In the genomic region with DNA sequence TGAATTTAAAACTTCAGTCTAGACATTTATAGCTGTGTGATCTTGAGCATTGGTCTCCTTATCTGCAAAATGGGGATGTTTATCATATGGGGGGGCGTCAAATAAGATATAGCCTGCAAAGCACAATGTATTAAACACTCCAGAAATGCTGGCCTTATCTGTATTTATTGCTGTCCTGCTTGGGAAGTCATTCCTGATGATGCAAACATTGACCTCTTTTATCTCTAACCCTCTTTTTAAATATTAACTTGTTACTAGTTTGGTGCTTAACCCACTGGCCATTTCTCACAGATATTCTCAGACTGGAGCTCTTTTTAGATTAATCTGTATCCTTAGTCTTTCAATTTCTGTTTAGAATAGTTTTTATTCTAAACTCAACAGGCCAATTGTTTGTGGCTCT, we compare ENCODE assay signal across 25 cellular contexts.
"Had no signal": no experiment of that assay in that cellular context is flagged by ENCODE, and none has a peak within 500 bp of the region (broad histone marks: within the 10 kb centered on the region; RNA-seq: fewer than 3 reads in every experiment).

No MANE protein-coding gene starts in this region.

- H3K9me3 Mint-ChIP-seq: activated CD4-positive, alpha-beta memory T cell treated with anti-CD3 and anti-CD28 coated beads, Interleukin-2, amount 10 ng/mL, durations not matched to agents 7 days and 5 days; activated naive CD4-positive, alpha-beta T cell treated with anti-CD3 and anti-CD28 coated beads, Interleukin-2, amount 50 U/mL, for 24 hours; activated T-helper 1 cell treated with anti-CD3 and anti-CD28 coated beads, Interleukin-12 subunit alpha, Interleukin-12 subunit beta, Interleukin-2, Interleukin-4 antibody, amounts not matched to agents 30 ng/mL and 10 ng/mL and 1 ng/mL, durations not matched to agents 14 hours and 24 hours and 36 hours; dendritic cell treated with granulocyte-macrophage colony-stimulating factor and Interleukin-4, amounts not matched to agents 40 ng/mL and 50 ng/mL, for 4 days; mesothelial cell of epicardium; naive thymus-derived CD8-positive, alpha-beta T cell had no signal

- H3K4me1 Mint-ChIP-seq: activated CD4-positive, alpha-beta memory T cell treated with anti-CD3 and anti-CD28 coated beads, Interleukin-2, amount 10 ng/mL, durations not matched to agents 7 days and 5 days; mesothelial cell of epicardium; T-helper 17 cell had no signal

- H3K36me3 Mint-ChIP-seq: activated naive CD4-positive, alpha-beta T cell treated with anti-CD3 and anti-CD28 coated beads, Interleukin-2, amount 50 U/mL, for 24 hours had no signal

- H3K4me3 ChIP-seq: heart right ventricle, left ventricle myocardium inferior, ovary, sigmoid colon, spleen, thyroid gland, upper lobe of right lung had no signal

- H3K27me3 ChIP-seq: brain microvascular endothelial cell, ovary, sigmoid colon, thyroid gland, upper lobe of right lung had no signal

- H3K4me3 Mint-ChIP-seq: activated CD4-positive, alpha-beta memory T cell treated with anti-CD3 and anti-CD28 coated beads, Interleukin-2, amount 10 ng/mL, durations not matched to agents 7 days and 5 days; activated naive CD4-positive, alpha-beta T cell treated with anti-CD3 and anti-CD28 coated beads, Interleukin-2, amount 50 U/mL, for 24 hours; activated T-helper 1 cell treated with anti-CD3 and anti-CD28 coated beads, Interleukin-12 subunit alpha, Interleukin-12 subunit beta, Interleukin-2, Interleukin-4 antibody, amounts not matched to agents 30 ng/mL and 10 ng/mL and 1 ng/mL, durations not matched to agents 14 hours and 24 hours and 36 hours; dendritic cell treated with granulocyte-macrophage colony-stimulating factor and Interleukin-4, amounts not matched to agents 40 ng/mL and 50 ng/mL, for 4 days; mesothelial cell of epicardium; naive thymus-derived CD8-positive, alpha-beta T cell; T-helper 17 cell had no signal

- ATAC-seq: heart right ventricle; naive thymus-derived CD8-positive, alpha-beta T cell; stimulated activated naive CD8-positive, alpha-beta T cell treated with anti-CD3 and anti-CD28 coated beads, Interleukin-15, Interleukin-2, amounts not matched to agents 100 U/mL and 50 U/mL, for 24 hours; T-helper 17 cell; upper lobe of right lung had no signal

- H3K27me3 Mint-ChIP-seq: activated naive CD4-positive, alpha-beta T cell treated with anti-CD3 and anti-CD28 coated beads, Interleukin-2, amount 50 U/mL, for 24 hours; dendritic cell treated with granulocyte-macrophage colony-stimulating factor and Interleukin-4, amounts not matched to agents 40 ng/mL and 50 ng/mL, for 4 days had no signal

- H3K36me3 ChIP-seq: brain microvascular endothelial cell, ovary had no signal

- H3K9me3 ChIP-seq: heart right ventricle, left ventricle myocardium inferior, ovary, sigmoid colon, spleen, thyroid gland, upper lobe of right lung had no signal

- H3K27ac ChIP-seq: brain microvascular endothelial cell, heart right ventricle, left ventricle myocardium inferior, ovary, sigmoid colon, spleen, thyroid gland, upper lobe of right lung had no signal

- H3K4me1 ChIP-seq: heart right ventricle, left ventricle myocardium inferior, sigmoid colon, spleen, thyroid gland, upper lobe of right lung had no signal

- DNase-seq: activated CD4-positive, alpha-beta memory T cell treated with anti-CD3 and anti-CD28 coated beads, Interleukin-2, amount 10 ng/mL, durations not matched to agents 7 days and 5 days; activated CD4-positive, alpha-beta T cell treated with anti-CD3 and anti-CD28 coated beads for 48 hours; activated gamma-delta T cell treated with Interleukin-2 at 50 U/mL for 16 hours; aorta; brain microvascular endothelial cell; caudate nucleus; effector CD4-positive, alpha-beta T cell; foreskin fibroblast; heart right ventricle; left ventricle myocardium inferior; mammary epithelial cell; naive thymus-derived CD8-positive, alpha-beta T cell; ovary; sigmoid colon; spleen; stimulated activated CD4-positive, alpha-beta T cell treated with anti-CD3 and anti-CD28 coated beads, Interleukin-4, amount 100 ng/mL, for 1 hour; stimulated activated naive CD8-positive, alpha-beta T cell treated with anti-CD3 and anti-CD28 coated beads, Interleukin-15, Interleukin-2, amounts not matched to agents 100 U/mL and 50 U/mL, for 24 hours; SW 1271; T-helper 17 cell; thyroid gland; upper lobe of right lung had no signal

- H3K27ac Mint-ChIP-seq: activated CD4-positive, alpha-beta memory T cell treated with anti-CD3 and anti-CD28 coated beads, Interleukin-2, amount 10 ng/mL, durations not matched to agents 7 days and 5 days; activated naive CD4-positive, alpha-beta T cell treated with anti-CD3 and anti-CD28 coated beads, Interleukin-2, amount 50 U/mL, for 24 hours; activated T-helper 1 cell treated with anti-CD3 and anti-CD28 coated beads, Interleukin-12 subunit alpha, Interleukin-12 subunit beta, Interleukin-2, Interleukin-4 antibody, amounts not matched to agents 30 ng/mL and 10 ng/mL and 1 ng/mL, durations not matched to agents 14 hours and 24 hours and 36 hours; dendritic cell treated with granulocyte-macrophage colony-stimulating factor and Interleukin-4, amounts not matched to agents 40 ng/mL and 50 ng/mL, for 4 days; mesothelial cell of epicardium; naive thymus-derived CD8-positive, alpha-beta T cell; T-helper 17 cell had no signal
